Comparison of ENCODE assay signal across 9 cellular contexts in genomic region chr1:2186901-2187300, GRCh38.
"Had no signal": no experiment of that assay in that cellular context is flagged by ENCODE, and none has a peak within 500 bp of the region (broad histone marks: within the 10 kb centered on the region; RNA-seq: fewer than 3 reads in every experiment).

No MANE protein-coding gene starts in this region.

- H3K4me3 Mint-ChIP-seq: HFFc6, IgD-negative memory B cell had no signal

- DNase-seq: GM23248, GOT3, H7, HFFc6, KBM-7 had no signal

- H3K9me3 ChIP-seq: HAP-1 had no signal

- H3K27me3 Mint-ChIP-seq: IgD-negative memory B cell had no signal

- H3K9ac ChIP-seq: GM23248 had no signal

- H3K27ac Mint-ChIP-seq: HFFc6, IgD-negative memory B cell had no signal

- ATAC-seq: HCT116, HepG2 had no signal

- FAIRE-seq: HepG2 had no signal

- H3K9me3 Mint-ChIP-seq: HFFc6, IgD-negative memory B cell had no signal

- H3K4me3 ChIP-seq: GM23248, HAP-1 had no signal

- H3K27ac ChIP-seq: GM23248 had no signal

- H2AFZ ChIP-seq: GM23248 had no signal

- H3K4me1 ChIP-seq: HAP-1 had no signal
